In the genomic region with DNA sequence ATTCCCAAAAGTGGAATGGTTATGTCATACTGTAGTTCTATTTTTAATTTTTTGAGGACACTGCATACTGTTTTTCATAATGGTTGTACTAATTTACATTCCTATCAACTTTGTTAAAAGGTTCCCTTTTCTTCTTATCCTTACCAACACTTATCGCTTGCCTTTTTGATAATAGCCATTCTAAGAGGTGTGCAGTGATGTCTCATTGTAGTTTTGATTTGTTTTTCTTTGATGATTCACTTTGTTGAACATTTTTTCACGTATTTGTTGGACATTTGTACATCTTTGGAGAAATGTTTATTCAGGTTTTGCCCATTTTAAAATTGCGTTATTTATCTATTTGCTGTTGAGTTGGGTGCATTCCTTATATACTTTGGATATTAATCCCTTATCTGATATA, we compare ENCODE assay signal across 20 cellular contexts.
"Had no signal": no experiment of that assay in that cellular context is flagged by ENCODE, and none has a peak within 500 bp of the region (broad histone marks: within the 10 kb centered on the region; RNA-seq: fewer than 3 reads in every experiment).

No MANE protein-coding gene starts in this region.

- ATAC-seq: activated CD8-positive, alpha-beta memory T cell treated with anti-CD3 and anti-CD28 coated beads, Interleukin-2, amount 10 ng/mL, durations not matched to agents 7 days and 5 days; esophagus mucosa; heart left ventricle had no signal

- H3K4me1 ChIP-seq: left ventricle myocardium inferior, sigmoid colon, stomach had no signal

- H3K36me3 ChIP-seq: heart left ventricle, left ventricle myocardium inferior, sigmoid colon, stomach, thoracic aorta had no signal

- H3K4me3 ChIP-seq: heart left ventricle, left ventricle myocardium inferior, sigmoid colon, stomach, thoracic aorta had no signal

- H3K27ac ChIP-seq: heart left ventricle, left ventricle myocardium inferior, sigmoid colon, stomach, thoracic aorta had no signal

- FAIRE-seq: keratinocyte had no signal

- DNase-seq: activated CD4-positive, alpha-beta T cell treated with anti-CD3 and anti-CD28 coated beads for 1 hour; activated CD4-positive, alpha-beta T cell treated with anti-CD3 and anti-CD28 coated beads, Interleukin-2, amount 50 U/mL, for 48 hours; activated CD8-positive, alpha-beta memory T cell treated with anti-CD3 and anti-CD28 coated beads, Interleukin-2, amount 10 ng/mL, durations not matched to agents 7 days and 5 days; activated gamma-delta T cell; activated naive CD8-positive, alpha-beta T cell treated with anti-CD3 and anti-CD28 coated beads for 36 hours; activated T-cell treated with anti-CD3 and anti-CD28 coated beads, Interleukin-2, amount 50 U/mL, for 48 hours; aorta; foreskin melanocyte; heart left ventricle; left ventricle myocardium inferior; mesenchymal stem cell; nephron progenitor cell; sigmoid colon; stimulated activated CD4-positive, alpha-beta T cell treated with anti-CD3 and anti-CD28 coated beads, Interleukin-15, amount 100 ng/mL, for 24 hours; stimulated activated CD4-positive, alpha-beta T cell treated with anti-CD3 and anti-CD28 coated beads, Interleukin-4, amount 100 ng/mL, for 24 hours; stomach; T-helper 9 cell had no signal

- H3K27me3 ChIP-seq: heart left ventricle, sigmoid colon, stomach had no signal

- H3K9me3 ChIP-seq: stomach, thoracic aorta had no signal
